20 cellular contexts compared by ENCODE assay signal in the genomic region with DNA sequence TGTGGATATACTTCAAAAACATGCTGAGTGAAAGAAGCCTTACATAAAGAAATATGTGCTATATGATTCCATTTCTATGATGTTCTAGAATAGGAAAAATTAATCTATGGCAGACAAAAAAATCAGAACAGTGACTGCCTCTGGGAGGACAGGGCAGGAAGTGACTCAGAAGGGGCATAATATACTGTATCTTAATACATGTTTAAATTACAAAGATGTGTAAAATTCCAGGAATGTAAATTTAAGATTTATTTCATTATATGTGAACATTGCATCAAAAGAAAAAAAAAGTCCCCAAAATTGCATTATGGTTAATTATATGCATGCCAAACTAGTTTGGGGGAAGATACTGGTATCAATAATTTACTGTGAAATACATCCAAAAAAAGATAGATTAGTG. TPM values are rescaled to one million over a fixed set of nuclear protein-coding genes. Genes with fewer than 3 reads are reported as not detected.
DNase-seq lines count a peak whose midpoint lies in the region; ATAC-seq, FAIRE-seq and TF ChIP-seq lines count a peak whose summit lies in the region.
"Had no signal": no experiment of that assay in that cellular context is flagged by ENCODE, and none has a peak within 500 bp of the region (broad histone marks: within the 10 kb centered on the region; RNA-seq: fewer than 3 reads in every experiment).

No MANE protein-coding gene starts in this region.

- no peak for ATAC-seq in GM21528 (IDR thresholded peaks at IDR 0.05; ENCODE audit: low FRiP score, unreplicated experiment)
- ATAC-seq: GM12878, GM23338, HepG2 had no signal

- TF ChIP-seq EP300 in suprapubic skin (IDR thresholded peaks at IDR 0.05) = no peak

- no peak for TF ChIP-seq CTCF in osteocyte (IDR thresholded peaks at IDR 0.05)
- TF ChIP-seq CTCF in suprapubic skin (IDR thresholded peaks at IDR 0.05) = no peak
- no peak for TF ChIP-seq CTCF in progenitor cell of endocrine pancreas (IDR thresholded peaks at IDR 0.05; ENCODE audit: unreplicated experiment)

- no peak for TF ChIP-seq POLR2A in H54 (IDR thresholded peaks at IDR 0.05; ENCODE audit: low read depth, low read length)
- TF ChIP-seq POLR2A in suprapubic skin (IDR thresholded peaks at IDR 0.05) = no peak

- H3K36me3 ChIP-seq in suprapubic skin = no peaks in the 10 kb centered on the region
- H3K36me3 ChIP-seq: BLaER1 treated with 17β-estradiol and CSF1 and Interleukin-3, amounts not matched to agents 10 nM and 100 nM had no signal

- DNase-seq in H54 (ENCODE audit: insufficient read length, low spot score) (no peak), RPMI7951 (ENCODE audit: low read depth) (peak; percentile 2), dermis blood vessel endothelial cell (peak; percentile 22), osteocyte (ENCODE audit: extremely low spot score, unreplicated experiment) (no peak), suprapubic skin (ENCODE audit: low spot score in 2 of 2) (no peak), progenitor cell of endocrine pancreas (ENCODE audit: low spot score, unreplicated experiment) (no peak)
- DNase-seq in activated CD4-positive, alpha-beta T cell treated with anti-CD3 and anti-CD28 coated beads, Interleukin-2, amount 50 U/mL, for 1 hour = no peak
- DNase-seq: Caco-2, Karpas-422, NCI-H1417, NCI-H1930, NCI-H2171, NCI-H446 treated with DMSO at 0.1 percent for 48 hours, NCI-H748 treated with DMSO at 0.1 percent for 48 hours had no signal

- H3K9me3 Mint-ChIP-seq in osteocyte (ENCODE audit: unreplicated experiment) (no peaks in the 10 kb centered on the region), progenitor cell of endocrine pancreas (ENCODE audit: low read depth) (peaks cover 3% of the 10 kb centered on the region)
- H3K9me3 Mint-ChIP-seq: GM23338 had no signal

- H3K27me3 Mint-ChIP-seq in osteocyte (ENCODE audit: unreplicated experiment) = no peaks in the 10 kb centered on the region
- no peaks in the 10 kb centered on the region for H3K27me3 Mint-ChIP-seq in progenitor cell of endocrine pancreas

- FAIRE-seq in H54 (lab: Jason Lieb, UNC) = peak; percentile 89
- FAIRE-seq: GM12878, GM18507, HepG2 had no signal

- H3K36me3 Mint-ChIP-seq in osteocyte (ENCODE audit: unreplicated experiment) = no peaks in the 10 kb centered on the region
- H3K36me3 Mint-ChIP-seq in progenitor cell of endocrine pancreas (ENCODE audit: insufficient read depth) = peaks cover 4% of the 10 kb centered on the region

- no peaks in the 10 kb centered on the region for H3K4me1 ChIP-seq in suprapubic skin

- no peaks in the 10 kb centered on the region for H3K27me3 ChIP-seq in suprapubic skin
- H3K27me3 ChIP-seq: BLaER1 treated with 17β-estradiol and CSF1 and Interleukin-3, amounts not matched to agents 10 nM and 100 nM had no signal

- no peaks in the 10 kb centered on the region for H3K9me3 ChIP-seq in suprapubic skin
- H3K9me3 ChIP-seq: Caco-2 had no signal

- H3K27ac ChIP-seq in suprapubic skin = no peak overlapping the region
- H3K27ac ChIP-seq: BLaER1 treated with 17β-estradiol and CSF1 and Interleukin-3, amounts not matched to agents 10 nM and 100 nM had no signal

- no peak overlapping the region for H3K4me3 ChIP-seq in suprapubic skin
- H3K4me3 ChIP-seq: BLaER1 treated with 17β-estradiol and CSF1 and Interleukin-3, amounts not matched to agents 10 nM and 100 nM; GM12878; GM23338 had no signal

- H3K27ac Mint-ChIP-seq in osteocyte (ENCODE audit: unreplicated experiment) = peak overlapping the region; percentile 56
- H3K27ac Mint-ChIP-seq in progenitor cell of endocrine pancreas = no peak overlapping the region
- H3K27ac Mint-ChIP-seq: GM23338 had no signal

- no peak overlapping the region for H3K4me3 Mint-ChIP-seq in osteocyte (ENCODE audit: unreplicated experiment)
- no peak overlapping the region for H3K4me3 Mint-ChIP-seq in progenitor cell of endocrine pancreas (ENCODE audit: low read depth)
- H3K4me3 Mint-ChIP-seq: GM23338 had no signal

- H3K4me1 Mint-ChIP-seq in osteocyte (ENCODE audit: unreplicated experiment) = peaks cover 46% of the 10 kb centered on the region
- H3K4me1 Mint-ChIP-seq in progenitor cell of endocrine pancreas (ENCODE audit: low read depth) = peaks cover 3% of the 10 kb centered on the region

RNA-seq across cellular contexts. Expression of gene SBF2, which starts 32.2 kb away (rescaled TPM):
- 27.8 and 33.5 TPM in 2 replicates for total RNA-seq in RPMI7951 (2014; rRNA removed; shearing (Covaris generic))
- total RNA-seq in dermis blood vessel endothelial cell (49.9 and 57.9 TPM in 2 replicates), osteocyte (65.2 and 80.0 TPM in 2 replicates), suprapubic skin (100 to 1,000 TPM in 1 of 4 donors, 10 to 100 TPM in 3; 42.3 to 106 (median 45.3) TPM), progenitor cell of endocrine pancreas (43.8 and 44.9 TPM in 2 replicates)

RNA-seq across cellular contexts. Expression of gene ADM, which starts 43.1 kb away (rescaled TPM):
- 102 and 123 TPM in 2 replicates for total RNA-seq in RPMI7951 (2014; rRNA removed; shearing (Covaris generic))
- total RNA-seq in dermis blood vessel endothelial cell (308 and 569 TPM in 2 replicates), osteocyte (239 and 244 TPM in 2 replicates), suprapubic skin (100 to 1,000 TPM in 1 of 4 donors, 10 to 100 TPM in 3; 48.7 to 140 (median 69.0) TPM), progenitor cell of endocrine pancreas (8.4 and 9.4 TPM in 2 replicates)

Comparison
In these comparisons a context has a peak if more than half of its experiments do, and no peak if none do; other contexts are left out.
1. DNase-seq: peak in RPMI7951 (single experiment) and dermis blood vessel endothelial cell (single experiment); none in H54 (single experiment), osteocyte (single experiment), suprapubic skin (0 of 2), progenitor cell of endocrine pancreas (single experiment) and activated CD4-positive, alpha-beta T cell treated with anti-CD3 and anti-CD28 coated beads, Interleukin-2, amount 50 U/mL, for 1 hour (single experiment).